Comparison of ENCODE assay signal across 19 cellular contexts in genomic region chr1:26097696-26098095, GRCh38. TPM values are rescaled to one million over a fixed set of nuclear protein-coding genes. Genes with fewer than 3 reads are reported as not detected.
DNase-seq lines count a peak whose midpoint lies in the region; TF ChIP-seq lines count a peak whose summit lies in the region.
"Had no signal": no experiment of that assay in that cellular context is flagged by ENCODE, and none has a peak within 500 bp of the region (broad histone marks: within the 10 kb centered on the region; RNA-seq: fewer than 3 reads in every experiment).

No MANE protein-coding gene starts in this region.

- TF ChIP-seq POLR2A in suprapubic skin (IDR thresholded peaks at IDR 0.05) (no peak), esophagus squamous epithelium (IDR thresholded peaks at IDR 0.05) (no peak)

- peak overlapping the region; percentile 17 for H3K27ac ChIP-seq in mesodermal cell (ENCODE audit: low read depth, low read length, severe bottlenecking)
- H3K27ac ChIP-seq in dorsolateral prefrontal cortex, result peak overlapping the region in 11 of 59 donors; percentile 0 to 94 (median 81)
- H3K27ac ChIP-seq in suprapubic skin, result no peak overlapping the region
- no peak overlapping the region for H3K27ac ChIP-seq in esophagus squamous epithelium
- H3K27ac ChIP-seq: gastrocnemius medialis, WERI-Rb-1 had no signal

- intact Hi-C loops in dorsolateral prefrontal cortex (cut with DNase I) (loop anchor here in 1 of 2 donors (10.0 kb wide), 1 partner anchor 203 kb away; no protein-coding TSS in a partner anchor), esophagus squamous epithelium (cut with DNase I) (no loop called here)

- H3K4me1 ChIP-seq in mesodermal cell (ENCODE audit: control insufficient read depth, insufficient read depth, low read length, poor library complexity, severe bottlenecking), result peaks cover 37% of the 10 kb centered on the region
- H3K4me1 ChIP-seq in suprapubic skin, result peaks cover 17% of the 10 kb centered on the region
- peaks cover 6 to 26% (median 10%) of the 10 kb centered on the region in 3 donors for H3K4me1 ChIP-seq in esophagus squamous epithelium

- DNase-seq in Daoy (ENCODE audit: low read depth), result peak; percentile 73
- DNase-seq in M059J (ENCODE audit: low read depth), result peak; percentile 94
- DNase-seq in amniotic epithelial cell (ENCODE audit: low read depth), result peak; percentile 91
- DNase-seq in dorsolateral prefrontal cortex, result no peak
- no peak for DNase-seq in NK-92 treated with Interleukin-12 subunit alpha and Interleukin-12 subunit beta, amount 100 ng/mL, for 24 hours (lab: John Stamatoyannopoulos, UW)
- no peak for DNase-seq in suprapubic skin (ENCODE audit: low spot score in 2 of 2)
- no peak for DNase-seq in esophagus squamous epithelium (lab: John Stamatoyannopoulos, UW)
- DNase-seq: aorta; CD8-positive, alpha-beta T cell; effector CD4-positive, alpha-beta T cell; gastrocnemius medialis; kidney; naive B cell; NCI-H1436 treated with DMSO at 0.1 percent for 48 hours; NCI-H510A treated with DMSO at 0.1 percent for 48 hours; stimulated activated CD4-positive, alpha-beta T cell treated with anti-CD3 and anti-CD28 coated beads, Interleukin-4, amount 100 ng/mL, for 24 hours; WERI-Rb-1 had no signal

- H3K36me3 ChIP-seq in mesodermal cell (ENCODE audit: control insufficient read depth, insufficient read depth, low read length) (no peaks in the 10 kb centered on the region), suprapubic skin (no peaks in the 10 kb centered on the region), esophagus squamous epithelium (no peaks in the 10 kb centered on the region)
- H3K36me3 ChIP-seq: gastrocnemius medialis, right atrium auricular region, WERI-Rb-1 had no signal

- peaks cover 0 to 4% (median 0%) of the 10 kb centered on the region in 45 donors for H3K27me3 ChIP-seq in dorsolateral prefrontal cortex
- no peaks in the 10 kb centered on the region for H3K27me3 ChIP-seq in suprapubic skin
- H3K27me3 ChIP-seq in esophagus squamous epithelium, result peaks cover 0 to 9% (median 0%) of the 10 kb centered on the region in 4 donors
- H3K27me3 ChIP-seq: gastrocnemius medialis, right atrium auricular region had no signal

- TF ChIP-seq EP300 in suprapubic skin (IDR thresholded peaks at IDR 0.05), result no peak

- H3K4me3 ChIP-seq in mesodermal cell (ENCODE audit: extremely low read depth, insufficient read depth, low read length, poor library complexity, severe bottlenecking) (no peak overlapping the region), dorsolateral prefrontal cortex (no peak overlapping the region), suprapubic skin (no peak overlapping the region), esophagus squamous epithelium (no peak overlapping the region)
- H3K4me3 ChIP-seq: gastrocnemius medialis, right atrium auricular region had no signal

- H3K9me3 ChIP-seq in mesodermal cell (ENCODE audit: control insufficient read depth, low read length), result no peaks in the 10 kb centered on the region
- no peaks in the 10 kb centered on the region for H3K9me3 ChIP-seq in suprapubic skin
- no peaks in the 10 kb centered on the region for H3K9me3 ChIP-seq in esophagus squamous epithelium
- H3K9me3 ChIP-seq: gastrocnemius medialis, right atrium auricular region had no signal

- TF ChIP-seq CTCF in dorsolateral prefrontal cortex (IDR thresholded peaks at IDR 0.05 in 54 of 56, conservative IDR thresholded peaks at IDR 0.05 in 2 of 56; ENCODE audit: low read depth in 1 of 56, partially characterized antibody in 56 of 56), result no peak
- TF ChIP-seq CTCF in suprapubic skin (IDR thresholded peaks at IDR 0.05), result no peak
- TF ChIP-seq CTCF in esophagus squamous epithelium (IDR thresholded peaks at IDR 0.05), result no peak

RNA-seq across cellular contexts. Expression of gene PDIK1L, which starts 13.9 kb away (rescaled TPM):
- total RNA-seq in Daoy (2014; rRNA removed; shearing (Covaris generic)), result 9.4 and 12.2 TPM in 2 replicates
- total RNA-seq in M059J (2014; rRNA removed; shearing (Covaris generic)), result 9.0 and 9.3 TPM in 2 replicates
- polyA plus RNA-seq in mesodermal cell (2013, experiment 1 of 2), result 2.6 TPM
- 2.9 TPM for polyA plus RNA-seq in mesodermal cell (2013, experiment 2 of 2)
- total RNA-seq in dorsolateral prefrontal cortex, result 10 to 100 TPM in 117 of 120 experiments, 1 to 10 TPM in 3; 6.9 to 24.8 (median 16.2) TPM
- total RNA-seq in suprapubic skin, result 10 to 100 TPM in 2 of 4 donors, 1 to 10 TPM in 2; 9.1 to 14.1 (median 10.0) TPM
- total RNA-seq in esophagus squamous epithelium, result 10 to 100 TPM in 2 of 4 donors, 1 to 10 TPM in 2; 5.6 to 14.0 (median 8.3) TPM

RNA-seq across cellular contexts. Expression of gene TRIM63, which starts 30.3 kb away (rescaled TPM):
- not detected in 2 replicates for total RNA-seq in Daoy (2014; rRNA removed; shearing (Covaris generic))
- 0.07 TPM in 1 of 2 replicates, not detected in the other for total RNA-seq in M059J (2014; rRNA removed; shearing (Covaris generic))
- polyA plus RNA-seq in mesodermal cell (2013, experiment 1 of 2), result 0.37 TPM
- polyA plus RNA-seq in mesodermal cell (2013, experiment 2 of 2), result 0.40 TPM
- total RNA-seq in dorsolateral prefrontal cortex (1 to 10 TPM in 2 of 120 experiments, under 1 TPM in 23, not detected in 95; 0.20 to 3.8 (median 0.47) TPM), suprapubic skin (1 to 10 TPM in 3 of 4 donors, under 1 TPM in 1; 0.42 to 2.4 (median 1.5) TPM), esophagus squamous epithelium (1 to 10 TPM in 1 of 4 donors, under 1 TPM in 1, not detected in 2; 0.23 to 1.7 TPM)
- total RNA-seq: CD8-positive, alpha-beta T cell had no signal

RNA-seq across cellular contexts. Expression of gene SLC30A2, which starts 51.8 kb away (rescaled TPM):
- 0.18 TPM in 1 of 2 replicates, not detected in the other for total RNA-seq in Daoy (2014; rRNA removed; shearing (Covaris generic))
- total RNA-seq in M059J (2014; rRNA removed; shearing (Covaris generic)), result 0.52 and 1.8 TPM in 2 replicates
- polyA plus RNA-seq in mesodermal cell (2013, experiment 1 of 2), result not detected
- not detected for polyA plus RNA-seq in mesodermal cell (2013, experiment 2 of 2)
- 1 to 10 TPM in 1 of 120 experiments, under 1 TPM in 8, not detected in 111; 0.15 to 1.7 (median 0.24) TPM for total RNA-seq in dorsolateral prefrontal cortex
- 1 to 10 TPM in 2 of 4 donors, under 1 TPM in 2; 0.15 to 2.0 (median 1.1) TPM for total RNA-seq in suprapubic skin
- not detected for total RNA-seq in esophagus squamous epithelium
- total RNA-seq: aorta; CD8-positive, alpha-beta T cell had no signal

Comparison
In these comparisons a context has a peak if more than half of its experiments do, and no peak if none do; other contexts are left out.
1. DNase-seq: peak in Daoy (single experiment), M059J (single experiment) and amniotic epithelial cell (single experiment); none in dorsolateral prefrontal cortex (0 of 10), NK-92 treated with Interleukin-12 subunit alpha and Interleukin-12 subunit beta, amount 100 ng/mL, for 24 hours (single experiment), suprapubic skin (0 of 2) and esophagus squamous epithelium (single experiment).